ENCODE assay signal across 12 cellular contexts in the genomic region with DNA sequence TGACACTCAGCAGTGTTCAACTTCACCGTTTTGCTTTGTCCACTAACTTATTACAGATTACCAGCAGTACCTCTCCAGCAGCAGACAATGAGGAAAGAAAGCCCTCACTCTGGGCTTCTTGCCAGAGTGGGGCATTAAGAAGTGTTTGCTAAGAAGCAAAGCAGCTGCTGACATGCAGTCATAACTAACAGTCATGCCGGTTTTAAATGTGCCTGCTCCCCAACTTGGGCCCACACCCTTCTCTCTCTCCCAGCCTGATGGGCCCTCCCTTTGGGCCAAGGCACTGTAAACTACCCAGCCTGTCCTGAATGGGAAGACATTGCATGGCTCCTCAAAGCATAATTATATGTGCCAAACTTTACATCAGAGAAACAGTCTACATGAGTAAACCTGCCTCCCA. TPM values are rescaled to one million over a fixed set of nuclear protein-coding genes. Genes with fewer than 3 reads are reported as not detected.
DNase-seq lines count a peak whose midpoint lies in the region; ATAC-seq, FAIRE-seq and TF ChIP-seq lines count a peak whose summit lies in the region.
"Had no signal": no experiment of that assay in that cellular context is flagged by ENCODE, and none has a peak within 500 bp of the region (broad histone marks: within the 10 kb centered on the region; RNA-seq: fewer than 3 reads in every experiment).

No MANE protein-coding gene starts in this region.

- peaks cover 3% of the 10 kb centered on the region for H3K27me3 Mint-ChIP-seq in activated CD4-positive, alpha-beta T cell treated with anti-CD3 and anti-CD28 coated beads for 36 hours
- peaks cover 4% of the 10 kb centered on the region for H3K27me3 Mint-ChIP-seq in activated naive CD4-positive, alpha-beta T cell treated with anti-CD3 and anti-CD28 coated beads for 36 hours (ENCODE audit: low read depth)

- H3K36me3 ChIP-seq in bronchial epithelial cell (ENCODE audit: control insufficient read depth, insufficient read depth, low read length), result no peaks in the 10 kb centered on the region

- H3K4me1 Mint-ChIP-seq in activated CD4-positive, alpha-beta T cell treated with anti-CD3 and anti-CD28 coated beads for 36 hours, result no peaks in the 10 kb centered on the region
- no peaks in the 10 kb centered on the region for H3K4me1 Mint-ChIP-seq in activated naive CD4-positive, alpha-beta T cell treated with anti-CD3 and anti-CD28 coated beads for 36 hours (ENCODE audit: low read depth)

- H3K27me3 ChIP-seq in bronchial epithelial cell (ENCODE audit: control insufficient read depth, insufficient read depth, low read length), result no peaks in the 10 kb centered on the region

- no peak overlapping the region for H3K4me3 ChIP-seq in bronchial epithelial cell (ENCODE audit: low read depth, low read length)
- H3K4me3 ChIP-seq: GM12878, K562 had no signal

- ATAC-seq in GM18868 (IDR thresholded peaks at IDR 0.05; ENCODE audit: unreplicated experiment), result peak; percentile 55
- no peak for ATAC-seq in activated CD4-positive, alpha-beta T cell treated with anti-CD3 and anti-CD28 coated beads for 36 hours
- no peak for ATAC-seq in GM21737 (IDR thresholded peaks at IDR 0.05; ENCODE audit: unreplicated experiment)
- ATAC-seq: GM12878, K562 had no signal

- peaks cover 6% of the 10 kb centered on the region for H3K9me3 Mint-ChIP-seq in activated CD4-positive, alpha-beta T cell treated with anti-CD3 and anti-CD28 coated beads for 36 hours (ENCODE audit: low read depth)
- H3K9me3 Mint-ChIP-seq in activated naive CD4-positive, alpha-beta T cell treated with anti-CD3 and anti-CD28 coated beads for 36 hours, result peaks cover 6% of the 10 kb centered on the region

- peak; percentile 84 for FAIRE-seq in bronchial epithelial cell (lab: Jason Lieb, UNC)
- FAIRE-seq: GM12878, H54, K562 had no signal

- H3K4me3 Mint-ChIP-seq in activated CD4-positive, alpha-beta T cell treated with anti-CD3 and anti-CD28 coated beads for 36 hours, result no peak overlapping the region
- H3K4me3 Mint-ChIP-seq in activated naive CD4-positive, alpha-beta T cell treated with anti-CD3 and anti-CD28 coated beads for 36 hours, result no peak overlapping the region
- H3K4me3 Mint-ChIP-seq: neural crest cell had no signal

- no peak overlapping the region for H3K27ac Mint-ChIP-seq in activated CD4-positive, alpha-beta T cell treated with anti-CD3 and anti-CD28 coated beads for 36 hours
- H3K27ac Mint-ChIP-seq in activated naive CD4-positive, alpha-beta T cell treated with anti-CD3 and anti-CD28 coated beads for 36 hours, result no peak overlapping the region

- POLR2A ChIA-PET in activated CD4-positive, alpha-beta T cell treated with anti-CD3 and anti-CD28 coated beads for 36 hours (lab: Charles Lee), result no interaction called here

- DNase-seq in NCI-H2029 (lab: John Stamatoyannopoulos, UW), result peak; percentile 58
- DNase-seq in bronchial epithelial cell (ENCODE audit: low read depth), result peak; percentile 83
- DNase-seq in mucosa of gallbladder (ENCODE audit: low spot score), result peak; percentile 43
- no peak for DNase-seq in activated CD4-positive, alpha-beta T cell treated with anti-CD3 and anti-CD28 coated beads for 36 hours
- no peak for DNase-seq in activated naive CD4-positive, alpha-beta T cell treated with anti-CD3 and anti-CD28 coated beads for 36 hours
- DNase-seq in iPS-NIHi7 (ENCODE audit: extremely low spot score), result no peak

- no peak for TF ChIP-seq CTCF in bronchial epithelial cell (IDR thresholded peaks at IDR 0.05; ENCODE audit: insufficient read depth, low read length, severe bottlenecking)

- intact Hi-C loops in activated CD4-positive, alpha-beta T cell treated with anti-CD3 and anti-CD28 coated beads for 36 hours (cut with DNase I, micrococcal nuclease), result no loop called here
- intact Hi-C loops in activated naive CD4-positive, alpha-beta T cell treated with anti-CD3 and anti-CD28 coated beads for 36 hours (cut with micrococcal nuclease), result no loop called here

- CTCF ChIA-PET in activated CD4-positive, alpha-beta T cell treated with anti-CD3 and anti-CD28 coated beads for 36 hours (lab: Charles Lee), result no interaction called here
- CTCF ChIA-PET in activated naive CD4-positive, alpha-beta T cell treated with anti-CD3 and anti-CD28 coated beads for 36 hours (lab: Charles Lee), result no interaction called here

- H3K36me3 Mint-ChIP-seq in activated CD4-positive, alpha-beta T cell treated with anti-CD3 and anti-CD28 coated beads for 36 hours (ENCODE audit: low read depth), result no peaks in the 10 kb centered on the region
- H3K36me3 Mint-ChIP-seq in activated naive CD4-positive, alpha-beta T cell treated with anti-CD3 and anti-CD28 coated beads for 36 hours (ENCODE audit: low read depth), result no peaks in the 10 kb centered on the region

RNA-seq across cellular contexts. Expression of a gene that starts 54.6 kb away (rescaled TPM):
- total RNA-seq in bronchial epithelial cell (not detected in 2 replicates), mucosa of gallbladder (9.5 TPM)
- total RNA-seq in activated CD4-positive, alpha-beta T cell treated with anti-CD3 and anti-CD28 coated beads for 36 hours, result not detected
- total RNA-seq in activated naive CD4-positive, alpha-beta T cell treated with anti-CD3 and anti-CD28 coated beads for 36 hours, result not detected

Comparison
In these comparisons a context has a peak if more than half of its experiments do, and no peak if none do; other contexts are left out.
1. DNase-seq: peak in NCI-H2029 (single experiment), bronchial epithelial cell (single experiment) and mucosa of gallbladder (single experiment); none in activated CD4-positive, alpha-beta T cell treated with anti-CD3 and anti-CD28 coated beads for 36 hours (single experiment), activated naive CD4-positive, alpha-beta T cell treated with anti-CD3 and anti-CD28 coated beads for 36 hours (single experiment) and iPS-NIHi7 (single experiment).